11 cellular contexts compared by ENCODE assay signal in the genomic region with DNA sequence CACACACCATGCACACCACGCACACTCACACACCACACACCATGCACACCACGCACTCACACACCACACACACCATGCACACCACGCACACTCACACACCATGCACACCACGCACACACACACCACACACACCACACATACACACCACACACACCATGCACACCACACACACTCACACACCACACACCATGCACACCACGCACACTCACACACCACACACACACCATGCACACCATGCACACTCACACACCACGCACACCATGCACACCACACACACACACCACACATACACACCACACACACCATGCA. TPM values are rescaled to one million over a fixed set of nuclear protein-coding genes. Genes with fewer than 3 reads are reported as not detected.
"Had no signal": no experiment of that assay in that cellular context is flagged by ENCODE, and none has a peak within 500 bp of the region (broad histone marks: within the 10 kb centered on the region; RNA-seq: fewer than 3 reads in every experiment).

No MANE protein-coding gene starts in this region.

RNA-seq across cellular contexts. Expression of gene PNMA6E, which starts 11.7 kb away (rescaled TPM):
- total RNA-seq: stomach, subcutaneous adipose tissue, temporal lobe, thoracic aorta, thyroid gland, tibial nerve, transverse colon, ureter, urinary bladder, uterus, vagina had no signal
- polyA plus RNA-seq: stomach, urinary bladder had no signal
